9 cellular contexts compared by ENCODE assay signal in the genomic region with DNA sequence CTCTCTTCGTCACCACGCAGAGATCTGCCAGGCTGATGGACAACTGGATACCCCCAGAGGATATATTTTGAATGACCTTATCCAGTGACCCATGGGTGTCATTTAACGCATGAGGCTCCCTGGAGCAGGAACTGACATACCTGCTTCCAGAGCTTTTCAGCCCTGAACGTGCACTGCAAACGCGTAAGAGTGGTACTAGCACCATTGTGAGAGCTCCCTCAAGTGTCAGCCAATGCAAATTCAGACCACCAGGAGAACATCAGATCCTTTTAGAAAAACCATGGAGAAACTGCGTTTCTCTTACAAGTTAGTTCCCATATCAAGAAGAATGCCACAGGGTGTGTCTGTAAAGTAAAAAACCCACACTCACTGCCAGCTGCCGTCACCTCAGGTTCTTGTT. TPM values are rescaled to one million over a fixed set of nuclear protein-coding genes. Genes with fewer than 3 reads are reported as not detected.
DNase-seq lines count a peak whose midpoint lies in the region; ATAC-seq, FAIRE-seq and TF ChIP-seq lines count a peak whose summit lies in the region.
"Had no signal": no experiment of that assay in that cellular context is flagged by ENCODE, and none has a peak within 500 bp of the region (broad histone marks: within the 10 kb centered on the region; RNA-seq: fewer than 3 reads in every experiment).

No MANE protein-coding gene starts in this region.

- FAIRE-seq in bronchial epithelial cell (lab: Jason Lieb, UNC) (no peak), frontal cortex (lab: Jason Lieb, UNC) (no peak)

- intact Hi-C loops in posterior vena cava (cut with DNase I) = no loop called here

- no peak overlapping the region for H3K4me3 ChIP-seq in bronchial epithelial cell (ENCODE audit: low read depth, low read length)

- no peak for ATAC-seq in HG03175 (IDR thresholded peaks at IDR 0.05; ENCODE audit: unreplicated experiment)

- DNase-seq in NCI-H1105 treated with DMSO at 0.1 percent for 48 hours (lab: John Stamatoyannopoulos, UW) = peak; percentile 1
- DNase-seq in NCI-H1105 (lab: John Stamatoyannopoulos, UW) = no peak
- DNase-seq in MV-4-11 (lab: John Stamatoyannopoulos, UW) = peak; percentile 40
- peak; percentile 11 for DNase-seq in bronchial epithelial cell (ENCODE audit: low read depth)
- peak; percentile 19 for DNase-seq in posterior vena cava (ENCODE audit: low spot score)
- DNase-seq in mucosa of gallbladder (ENCODE audit: low spot score) = no peak
- DNase-seq in frontal cortex (ENCODE audit: low spot score in 2 of 2) = no peak
- DNase-seq: activated naive CD8-positive, alpha-beta T cell treated with anti-CD3 and anti-CD28 coated beads, Interleukin-2, amount 10 ng/mL, durations not matched to agents 7 days and 5 days had no signal

- peak; percentile 2 for TF ChIP-seq CTCF in bronchial epithelial cell (IDR thresholded peaks at IDR 0.05; ENCODE audit: insufficient read depth, low read length, severe bottlenecking)

- no peaks in the 10 kb centered on the region for H3K36me3 ChIP-seq in bronchial epithelial cell (ENCODE audit: control insufficient read depth, insufficient read depth, low read length)

- no peaks in the 10 kb centered on the region for H3K27me3 ChIP-seq in bronchial epithelial cell (ENCODE audit: control insufficient read depth, insufficient read depth, low read length)

RNA-seq across cellular contexts. Expression of gene TREX2, which starts 7.3 kb away (rescaled TPM):
- total RNA-seq in bronchial epithelial cell (2.3 and 5.5 TPM in 2 replicates), posterior vena cava (1 to 10 TPM in 1 of 2 donors, under 1 TPM in 1; 0.48 to 1.9 TPM), mucosa of gallbladder (0.63 TPM), frontal cortex (2.9 TPM)

RNA-seq across cellular contexts. Expression of gene ZFP92, which starts 27.2 kb away (rescaled TPM):
- total RNA-seq in bronchial epithelial cell = 0.53 and 1.3 TPM in 2 replicates
- total RNA-seq in posterior vena cava = under 1 TPM; 0.65 to 0.90 TPM
- total RNA-seq in mucosa of gallbladder = 0.60 TPM
- total RNA-seq in frontal cortex = 0.82 TPM

RNA-seq across cellular contexts. Expression of gene HAUS7, which starts 31.9 kb away (rescaled TPM):
- 7.4 and 10.9 TPM in 2 replicates for total RNA-seq in bronchial epithelial cell
- 10 to 100 TPM; 23.5 to 30.1 TPM for total RNA-seq in posterior vena cava
- 22.4 TPM for total RNA-seq in mucosa of gallbladder
- 6.5 TPM for total RNA-seq in frontal cortex

RNA-seq across cellular contexts. Expression of gene PNMA6E, which starts 37.4 kb away (rescaled TPM):
- total RNA-seq in bronchial epithelial cell (not detected in 2 replicates), posterior vena cava (not detected), mucosa of gallbladder (not detected), frontal cortex (not detected)
- total RNA-seq: activated naive CD8-positive, alpha-beta T cell treated with anti-CD3 and anti-CD28 coated beads, Interleukin-2, amount 10 ng/mL, durations not matched to agents 7 days and 5 days had no signal

RNA-seq across cellular contexts. Expression of gene BGN, which starts 56.3 kb away (rescaled TPM):
- 0.26 TPM in 1 of 2 replicates, not detected in the other for total RNA-seq in bronchial epithelial cell
- total RNA-seq in posterior vena cava = 100 to 1,000 TPM; 392 to 743 TPM
- total RNA-seq in mucosa of gallbladder = 204 TPM
- total RNA-seq in frontal cortex = 1.6 TPM
- total RNA-seq: activated naive CD8-positive, alpha-beta T cell treated with anti-CD3 and anti-CD28 coated beads, Interleukin-2, amount 10 ng/mL, durations not matched to agents 7 days and 5 days had no signal

Comparison
In these comparisons a context has a peak if more than half of its experiments do, and no peak if none do; other contexts are left out.
1. DNase-seq: peak in NCI-H1105 treated with DMSO at 0.1 percent for 48 hours (single experiment), MV-4-11 (single experiment), bronchial epithelial cell (single experiment) and posterior vena cava (single experiment); none in NCI-H1105 (single experiment), mucosa of gallbladder (single experiment) and frontal cortex (0 of 2).